ENCODE assay signal across 11 cellular contexts in the genomic region with DNA sequence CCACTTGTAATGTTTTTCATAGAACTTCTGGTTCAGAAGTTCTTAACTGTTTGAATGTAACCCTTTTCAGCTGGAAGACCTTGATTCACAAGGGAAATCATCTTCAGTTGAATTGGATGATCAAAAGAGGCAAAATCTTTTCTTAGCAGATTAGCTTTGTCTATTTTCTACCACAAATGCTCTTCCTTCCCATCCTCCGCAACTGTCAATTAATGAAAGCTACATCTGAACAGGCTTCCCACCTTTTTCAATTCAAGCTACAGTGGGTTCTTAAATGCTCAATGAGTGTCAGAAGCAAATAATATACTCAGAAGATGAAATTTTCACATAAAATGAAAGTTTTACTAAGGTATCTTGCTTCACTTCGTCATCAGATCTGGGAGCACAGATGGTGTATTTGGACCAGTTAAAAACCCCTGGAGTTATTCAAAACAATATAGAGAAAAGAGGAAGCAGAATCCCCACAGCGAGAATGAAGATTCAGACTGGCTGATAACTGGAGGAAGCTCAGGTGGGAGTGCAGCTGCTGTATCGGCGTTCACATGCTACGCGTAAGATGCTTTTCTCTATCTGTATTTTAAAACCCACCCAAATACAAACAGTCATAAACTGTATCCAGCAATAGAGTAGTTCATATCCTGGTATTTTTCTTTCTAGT. TPM values are rescaled to one million over a fixed set of nuclear protein-coding genes. Genes with fewer than 3 reads are reported as not detected.
DNase-seq lines count a peak whose midpoint lies in the region; ATAC-seq, FAIRE-seq and TF ChIP-seq lines count a peak whose summit lies in the region.
"Had no signal": no experiment of that assay in that cellular context is flagged by ENCODE, and none has a peak within 500 bp of the region (broad histone marks: within the 10 kb centered on the region; RNA-seq: fewer than 3 reads in every experiment).

No MANE protein-coding gene starts in this region.

- peak; percentile 91 for FAIRE-seq in GM12891 (lab: Jason Lieb, UNC)
- FAIRE-seq: endometrium had no signal

- DNase-seq in GM12891 (ENCODE audit: insufficient read length, low spot score), result no peak
- DNase-seq in OCI-M1 (lab: John Stamatoyannopoulos, UW), result peak; percentile 76
- no peak for DNase-seq in activated naive CD4-positive, alpha-beta T cell (lab: John Stamatoyannopoulos, UW)
- no peak for DNase-seq in HUDEP-2 (lab: John Stamatoyannopoulos, UW; ENCODE audit: unreplicated experiment in 76 of 76)
- DNase-seq in GM03348 (ENCODE audit: low spot score), result no peak
- DNase-seq: amygdala, NCI-H2227 treated with DMSO at 0.1 percent for 48 hours had no signal

- no peak for TF ChIP-seq POLR2A in GM12891 (IDR thresholded peaks at IDR 0.05; ENCODE audit: low read depth, low read length)

- ATAC-seq in GM21390 (IDR thresholded peaks at IDR 0.05; ENCODE audit: unreplicated experiment) (peak; percentile 88), HG03045 (IDR thresholded peaks at IDR 0.05; ENCODE audit: unreplicated experiment) (peak; percentile 74)
- ATAC-seq in activated CD4-positive, CD25-positive, alpha-beta regulatory T cell treated with anti-CD3 and anti-CD28 coated beads, Interleukin-2, amount 50 U/mL, for 24 hours, result no peak

TF ChIP-seq in GM12891, 5 proteins besides CTCF, POLR2A, EP300 and RAD21:
- TF ChIP-seq SPI1 (IDR thresholded peaks at IDR 0.05; ENCODE audit: low read depth, low read length), result peak; percentile 78
- no peak for TF ChIP-seq POU2F2 (IDR thresholded peaks at IDR 0.05; ENCODE audit: low read depth, low read length)
- no peak for TF ChIP-seq TAF1 (IDR thresholded peaks at IDR 0.05; ENCODE audit: low read depth, low read length)
TF ChIP-seq in GM12891: peak in this region for 1.

RNA-seq across cellular contexts. Expression of gene QRSL1, which starts 19.4 kb away (rescaled TPM):
- 7.3 TPM for polyA plus RNA-seq in GM12891 (2012; ENCODE audit: low read depth, missing spikeins)

RNA-seq across cellular contexts. Expression of gene RTN4IP1, which starts 19.5 kb away (rescaled TPM):
- 6.8 TPM for polyA plus RNA-seq in GM12891 (2012; ENCODE audit: low read depth, missing spikeins)

Comparison
In these comparisons a context has a peak if more than half of its experiments do, and no peak if none do; other contexts are left out.
1. ATAC-seq: peak in GM21390 (single experiment) and HG03045 (single experiment); none in activated CD4-positive, CD25-positive, alpha-beta regulatory T cell treated with anti-CD3 and anti-CD28 coated beads, Interleukin-2, amount 50 U/mL, for 24 hours (0 of 2).